In the genomic region with DNA sequence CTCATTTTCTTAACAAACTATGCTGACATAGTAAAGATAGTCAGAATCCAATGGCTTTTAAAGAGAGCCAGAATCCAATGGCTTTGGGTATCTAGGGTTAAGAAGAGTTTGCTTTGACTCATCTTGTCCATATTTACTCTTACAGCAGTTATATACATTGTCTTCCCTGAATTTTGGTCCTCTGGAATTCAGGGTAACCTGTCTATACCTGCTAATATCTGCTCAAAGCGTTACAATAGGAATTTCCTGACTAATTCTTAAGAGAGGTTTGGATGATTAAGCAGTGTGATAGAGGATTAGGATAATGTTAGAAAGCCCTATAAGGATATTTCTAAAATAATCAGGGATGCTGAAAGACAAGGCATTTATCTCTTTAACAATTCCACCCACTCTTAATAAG, we compare ENCODE assay signal across 23 cellular contexts. TPM values are rescaled to one million over a fixed set of nuclear protein-coding genes. Genes with fewer than 3 reads are reported as not detected.
"Had no signal": no experiment of that assay in that cellular context is flagged by ENCODE, and none has a peak within 500 bp of the region (broad histone marks: within the 10 kb centered on the region; RNA-seq: fewer than 3 reads in every experiment).

No MANE protein-coding gene starts in this region.

- DNase-seq: effector CD4-positive, alpha-beta T cell; left colon; left ventricle myocardium superior; mesenchymal stem cell; midbrain; psoas muscle; retina; right lobe of liver; stimulated activated CD4-positive, alpha-beta T cell treated with anti-CD3 and anti-CD28 coated beads, Interleukin-4, amount 100 ng/mL, for 1 hour; stimulated activated CD8-positive, alpha-beta memory T cell treated with anti-CD3 and anti-CD28 coated beads, Interleukin-4, amount 100 ng/mL, for 48 hours; stimulated activated naive CD8-positive, alpha-beta T cell treated with anti-CD3 and anti-CD28 coated beads, Interleukin-15, Interleukin-2, amounts not matched to agents 100 U/mL and 50 U/mL, for 24 hours; thyroid gland had no signal

- H3K27ac ChIP-seq: coronary artery, esophagus muscularis mucosa, gastroesophageal sphincter, neutrophil, psoas muscle, right lobe of liver, suprapubic skin, thyroid gland had no signal

- ATAC-seq: gastroesophageal sphincter; left colon; left ventricle myocardium superior; natural killer cell treated with Interleukin-12 subunit alpha and Interleukin-12 subunit beta and Interleukin-15 and Interleukin-18, amount 100 ng/mL, for 72 hours; psoas muscle; right lobe of liver; stimulated activated effector memory CD8-positive, alpha-beta T cell treated with anti-CD3 and anti-CD28 coated beads, Interleukin-12 subunit alpha, Interleukin-12 subunit beta, amount 100 ng/mL, for 72 hours; stimulated activated naive CD8-positive, alpha-beta T cell treated with anti-CD3 and anti-CD28 coated beads, Interleukin-15, Interleukin-2, amounts not matched to agents 100 U/mL and 50 U/mL, for 24 hours had no signal

- H3K4me1 ChIP-seq: psoas muscle, right lobe of liver, thyroid gland had no signal

- H3K36me3 ChIP-seq: esophagus muscularis mucosa, gastroesophageal sphincter, neutrophil, right lobe of liver, suprapubic skin, thyroid gland had no signal

- H3K9me3 ChIP-seq: esophagus muscularis mucosa, gastroesophageal sphincter, neutrophil, psoas muscle, right lobe of liver, suprapubic skin, thyroid gland had no signal

- H3K27me3 ChIP-seq: thyroid gland had no signal

- H3K4me3 ChIP-seq: coronary artery, esophagus muscularis mucosa, gastroesophageal sphincter, lung, psoas muscle, right lobe of liver, suprapubic skin, thyroid gland had no signal

RNA-seq across cellular contexts. Expression of a gene that starts 2.0 kb away (rescaled TPM):
- total RNA-seq: dermis microvascular lymphatic vessel endothelial cell, fibroblast of villous mesenchyme, left colon, left ventricle myocardium superior, osteoblast, right lobe of liver, thyroid gland had no signal
